23 cellular contexts compared by ENCODE assay signal in the genomic region with DNA sequence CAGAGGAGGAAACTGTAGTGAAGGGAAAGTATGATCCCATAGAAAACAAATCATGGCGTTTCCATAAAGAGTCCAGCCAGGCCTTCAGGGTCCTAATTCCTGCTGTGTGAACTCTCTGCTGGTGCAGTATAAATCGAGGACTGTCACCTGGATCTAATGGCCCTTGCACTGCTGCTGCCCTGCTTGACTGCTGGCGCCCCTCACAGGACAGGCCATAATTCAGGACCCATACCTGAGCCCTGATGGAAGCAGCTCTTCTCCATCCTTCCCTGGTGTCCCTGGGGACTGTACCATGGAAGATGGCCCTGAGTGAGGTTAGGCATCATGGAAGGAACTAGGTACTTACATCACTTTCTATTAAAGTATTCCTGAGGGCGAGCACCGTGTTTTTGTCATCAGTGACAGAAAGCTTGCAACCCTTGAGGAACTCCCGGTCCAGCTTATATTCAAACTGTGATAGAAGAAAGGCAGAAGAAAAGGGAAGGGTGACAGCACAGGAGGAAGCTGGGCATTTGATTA.
"Had no signal": no experiment of that assay in that cellular context is flagged by ENCODE, and none has a peak within 500 bp of the region (broad histone marks: within the 10 kb centered on the region; RNA-seq: fewer than 3 reads in every experiment).

No MANE protein-coding gene starts in this region.

- H3K9me3 ChIP-seq: heart right ventricle, left ventricle myocardium inferior, lower lobe of right lung, prostate gland, spleen, stomach, thoracic aorta, transverse colon had no signal

- H3K9me3 Mint-ChIP-seq: immature natural killer cell, nephron had no signal

- H3K4me1 Mint-ChIP-seq: immature natural killer cell, nephron had no signal

- H3K4me3 ChIP-seq: coronary artery, heart right ventricle, left ventricle myocardium inferior, lower lobe of right lung, prostate gland, spleen, stomach, thoracic aorta, transverse colon had no signal

- DNase-seq: effector CD4-positive, alpha-beta T cell; heart right ventricle; hypothalamus; immature natural killer cell; left ventricle myocardium inferior; lower lobe of right lung; mesenchymal stem cell; midbrain; retina; stimulated activated CD4-positive, alpha-beta T cell treated with anti-CD3 and anti-CD28 coated beads, Interleukin-15, amount 100 ng/mL, for 24 hours; stimulated activated CD4-positive, alpha-beta T cell treated with anti-CD3 and anti-CD28 coated beads, Interleukin-1b, Interleukin-23, amount 100 ng/mL, for 48 hours; stimulated activated CD4-positive, alpha-beta T cell treated with anti-CD3 and anti-CD28 coated beads, Interleukin-4, amount 100 ng/mL, for 4 hours; stimulated activated naive CD4-positive, alpha-beta T cell; stomach; substantia nigra; transverse colon had no signal

- H3K27me3 ChIP-seq: heart right ventricle, spleen, stomach, transverse colon had no signal

- H3K4me1 ChIP-seq: heart right ventricle, left ventricle myocardium inferior, lower lobe of right lung, parathyroid adenoma, prostate gland, stomach, transverse colon had no signal

- H3K36me3 ChIP-seq: left ventricle myocardium inferior, lower lobe of right lung, prostate gland, spleen, stomach, thoracic aorta, transverse colon had no signal

- H3K27ac ChIP-seq: coronary artery, heart right ventricle, left ventricle myocardium inferior, lower lobe of right lung, parathyroid adenoma, prostate gland, spleen, stomach, thoracic aorta, transverse colon had no signal

- H3K4me3 Mint-ChIP-seq: immature natural killer cell, nephron had no signal

- H3K27ac Mint-ChIP-seq: immature natural killer cell, nephron had no signal

- ATAC-seq: heart right ventricle, sciatic nerve had no signal
